ENCODE assay signal across 9 cellular contexts in the genomic region with DNA sequence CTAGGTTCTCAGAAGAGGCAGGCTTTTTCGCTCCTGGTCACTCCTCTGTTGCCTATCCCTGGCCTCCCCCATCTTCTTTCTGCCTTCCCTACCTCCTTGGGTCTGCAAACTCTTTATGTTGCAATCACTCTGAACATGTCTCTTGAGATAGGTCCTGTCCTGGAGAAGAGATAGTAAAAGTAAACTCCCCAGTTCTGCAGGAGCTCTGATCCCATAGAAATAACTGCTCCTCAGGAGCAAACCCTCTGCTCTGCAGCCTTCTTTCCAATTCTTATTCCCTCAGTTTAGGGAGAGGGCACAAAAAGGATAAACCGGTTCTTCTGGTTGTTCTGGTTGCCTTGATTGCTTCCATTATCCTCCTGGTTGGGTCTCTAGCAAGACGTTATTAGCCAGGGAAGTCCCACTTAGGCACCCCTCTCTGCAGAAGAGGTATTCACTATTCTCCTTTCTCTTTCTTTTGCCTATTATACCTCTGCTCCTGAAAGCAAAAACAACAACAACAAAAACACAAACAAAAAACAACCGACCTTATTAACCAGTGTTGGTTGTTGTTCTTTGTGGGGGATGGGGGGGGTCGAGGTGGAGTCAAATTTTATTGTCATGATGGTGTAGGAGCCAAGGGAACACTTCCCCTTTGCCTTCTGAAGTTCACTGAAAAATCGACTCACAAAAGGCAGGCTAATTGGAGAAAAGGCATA. TPM values are rescaled to one million over a fixed set of nuclear protein-coding genes. Genes with fewer than 3 reads are reported as not detected.
A peak's percentile ranks its signal among the peaks of the same experiment; 100 is the strongest.
DNase-seq lines count a peak whose midpoint lies in the region; ATAC-seq, FAIRE-seq and TF ChIP-seq lines count a peak whose summit lies in the region.
"Had no signal": no experiment of that assay in that cellular context is flagged by ENCODE, and none has a peak within 500 bp of the region (broad histone marks: within the 10 kb centered on the region; RNA-seq: fewer than 3 reads in every experiment).

No MANE protein-coding gene starts in this region.

- no peak for TF ChIP-seq RAD21 in GM12878 (IDR thresholded peaks at IDR 0.05; ENCODE audit: insufficient read depth, low read depth, low read length)

- intact Hi-C loops in GM12878 (cut with micrococcal nuclease; ENCODE audit: unreplicated experiment) (no loop called here), transverse colon (cut with DNase I; ENCODE audit: low total_unique reads) (no loop called here)

- TF ChIP-seq POLR2A in GM12878 (IDR thresholded peaks at IDR 0.05; ENCODE audit: low read depth, low read length) (no peak), transverse colon (IDR thresholded peaks at IDR 0.05) (no peak)

- H3K27ac ChIP-seq in GM12878 (ENCODE audit: control insufficient read depth, insufficient read depth) (peak overlapping the region; percentile 99), transverse colon (peak overlapping the region; percentile 93 to 96 (median 94))

- RAD21 ChIA-PET in GM12878 (lab: Charles Lee; ENCODE audit: unreplicated experiment) = interaction anchor here (0.7 to 2.7 kb wide), 3 partner anchors 29 to 172 kb away, joined by 3 to 27 read pairs (median 3); a partner anchor contains a TSS

- ATAC-seq in GM12878 (peak; percentile 10), GM21576 (IDR thresholded peaks at IDR 0.05; ENCODE audit: unreplicated experiment) (no peak), HG02973 (IDR thresholded peaks at IDR 0.05; ENCODE audit: unreplicated experiment) (no peak)

- BruUV-seq in GM12878 (replicated peaks; lab: Mats Ljungman, UMichigan) = no TSS peak

- peaks cover 24% of the 10 kb centered on the region; the same call in 1 of the 2 replicates for H3K9me3 ChIP-seq in Loucy (ENCODE audit: insufficient read depth, low read depth, low read length)
- H3K9me3 ChIP-seq in GM12878 (replicated peaks; ENCODE audit: control insufficient read depth, insufficient read depth, low read length) = peaks cover 2% of the 10 kb centered on the region; the same call in 2 of the 3 replicates
- H3K9me3 ChIP-seq in transverse colon = no peaks in the 10 kb centered on the region

- H2AFZ ChIP-seq in Loucy (ENCODE audit: low read length) = no peak overlapping the region
- no peak overlapping the region for H2AFZ ChIP-seq in GM12878 (ENCODE audit: control insufficient read depth, low read depth, low read length)

- TF ChIP-seq EP300 in GM12878 (IDR thresholded peaks at IDR 0.05; ENCODE audit: borderline replicate concordance in 1 of 2, control insufficient read depth in 1 of 2, low read depth in 2 of 2, low read length in 2 of 2) (no peak), transverse colon (IDR thresholded peaks at IDR 0.05; ENCODE audit: low read depth) (no peak)

- in situ Hi-C loops in GM12878 (cut with MboI) = no loop called here
- in situ Hi-C loops in transverse colon (cut with MboI; ENCODE audit: low pct_ligation_motif_present in 1 of 4, low pct_unique_long_range_greater_than_20kb in 1 of 4, low sequenced_read_pairs in 3 of 4) = no loop called here

- TF ChIP-seq CTCF in Loucy (conservative IDR thresholded peaks at IDR 0.05; ENCODE audit: low read length) (no peak), GM12878 (IDR thresholded peaks at IDR 0.05 in 2 of 3, conservative IDR thresholded peaks at IDR 0.05 in 1 of 3; ENCODE audit: control insufficient read depth in 2 of 3, extremely low read depth in 1 of 3, insufficient read depth in 1 of 3, low read depth in 3 of 3, low read length in 3 of 3) (no peak), transverse colon (IDR thresholded peaks at IDR 0.05) (no peak)

- peak overlapping the region; percentile 84 for H3K4me2 ChIP-seq in Loucy (ENCODE audit: low read depth, low read length, poor library complexity, severe bottlenecking)
- H3K4me2 ChIP-seq in GM12878 (ENCODE audit: control insufficient read depth, insufficient read depth) = peak overlapping the region; percentile 65

- H3K9me2 ChIP-seq in Loucy (replicated peaks; ENCODE audit: low read depth, low read length) = no peaks in the 10 kb centered on the region

- H4K20me1 ChIP-seq in Loucy (ENCODE audit: insufficient read depth, low read length, poor library complexity, severe bottlenecking) (peaks cover 6% of the 10 kb centered on the region), GM12878 (ENCODE audit: control insufficient read depth, insufficient read depth) (peaks cover 7% of the 10 kb centered on the region)

- H3K4me3 ChIP-seq in Loucy (ENCODE audit: low read length, poor library complexity, severe bottlenecking) (peak overlapping the region; percentile 85), GM12878 (peak overlapping the region; percentile 99), transverse colon (peak overlapping the region; percentile 42 to 65 (median 54))

- peaks cover 8% of the 10 kb centered on the region for H3F3A ChIP-seq in Loucy (ENCODE audit: low read depth)

- H3K79me2 ChIP-seq in Loucy (ENCODE audit: insufficient read depth, low read length) (peaks cover 49% of the 10 kb centered on the region), GM12878 (ENCODE audit: control insufficient read depth, insufficient read depth, low read length) (peaks cover 55% of the 10 kb centered on the region)

- WGBS in GM12878 (ENCODE audit: insufficient coverage, insufficient replicate concordance, low lambda C conversion rate, missing lambda C conversion rate) = 1% methylated on average over 6 of the region's 6 CpGs
- 0 to 3% methylated on average over 3 to 6 of the region's 6 CpGs for WGBS in transverse colon (ENCODE audit: low coverage in 1 of 2), 2 donors

- H3K36me3 ChIP-seq in Loucy (ENCODE audit: insufficient read depth, low read length) (no peaks in the 10 kb centered on the region), GM12878 (ENCODE audit: control insufficient read depth in 2 of 2, insufficient read depth in 2 of 2, low read length in 1 of 2) (peaks cover 5 to 29% of the 10 kb centered on the region in 2 experiments; a peak in 3 of 4 replicates), transverse colon (peaks cover 0 to 21% (median 7%) of the 10 kb centered on the region in 4 donors)

- SMC1A ChIA-PET in GM12878 (lab: Charles Lee; ENCODE audit: uncharacterized antibody, unreplicated experiment) = interaction anchor here (0.9 to 1.8 kb wide), 3 partner anchors 11 to 32 kb away, joined by 3 to 5 read pairs (median 4); no protein-coding TSS in a partner anchor

- H3K9ac ChIP-seq in Loucy (ENCODE audit: low read depth, low read length, poor library complexity, severe bottlenecking) (peak overlapping the region; percentile 89), GM12878 (ENCODE audit: control insufficient read depth, insufficient read depth, low read length) (peak overlapping the region; percentile 99)

- POLR2A ChIA-PET in GM12878 (lab: Charles Lee) = interaction anchor here (0.6 to 3.5 kb wide), 6 partner anchors 9 to 57 kb away, joined by 3 to 27 read pairs (median 6); a partner anchor contains a TSS

- FAIRE-seq in GM12878 (lab: Jason Lieb, UNC) = no peak

- peaks cover 60% of the 10 kb centered on the region for H3K4me1 ChIP-seq in Loucy (ENCODE audit: insufficient read depth, low read length, poor library complexity, severe bottlenecking)
- H3K4me1 ChIP-seq in GM12878 (ENCODE audit: control insufficient read depth, insufficient read depth, low read length) = peaks cover 36% of the 10 kb centered on the region
- peaks cover 25 to 63% (median 28%) of the 10 kb centered on the region in 4 donors for H3K4me1 ChIP-seq in transverse colon

- CTCF ChIA-PET in GM12878 (lab: Yijun Ruan, JAX) = interaction anchor here (0.6 to 5.3 kb wide), 6 partner anchors 9 to 187 kb away, joined by 3 to 62 read pairs (median 4); no protein-coding TSS in a partner anchor

- H3K27me3 ChIP-seq in Loucy (ENCODE audit: insufficient read depth, low read length, poor library complexity, severe bottlenecking) = no peaks in the 10 kb centered on the region
- H3K27me3 ChIP-seq in GM12878 (replicated peaks in 1 of 2; ENCODE audit: control insufficient read depth in 2 of 2, insufficient read depth in 2 of 2, low read length in 1 of 2) = no peaks in the 10 kb centered on the region
- H3K27me3 ChIP-seq in transverse colon = no peaks in the 10 kb centered on the region

- peak; percentile 22 for DNase-seq in COLO668 (lab: John Stamatoyannopoulos, UW; ENCODE audit: unreplicated experiment)
- DNase-seq in GM12878 (ENCODE audit: low read depth, low spot score) = no peak
- peak; percentile 23 for DNase-seq in kidney tubule cell (ENCODE audit: low spot score)
- no peak for DNase-seq in transverse colon
- DNase-seq in HPDE6-E6E7 (ENCODE audit: extremely low spot score) = no peak

RNA-seq across cellular contexts. Expression of a gene that starts 1.0 kb away (rescaled TPM):
- total RNA-seq in GM12878 (2013; cell fraction: nucleolus; rRNA removed) = 33.7 and 35.2 TPM in 2 replicates
- total RNA-seq in GM12878 (2014; rRNA removed) (10.4 and 11.6 TPM in 2 replicates), GM12878 (2014; rRNA removed; fragmentation: Illumina TruSeq; extraction: Trizol) (14.3 and 15.0 TPM in 2 replicates), GM12878 (2021) (12.3 and 13.0 TPM in 2 replicates), transverse colon (10 to 100 TPM in 2 of 4 donors, 1 to 10 TPM in 2; 9.4 to 14.4 (median 9.9) TPM)
- polyA plus RNA-seq in GM12878 (2011; ENCODE audit: low read depth) = 7.7 TPM
- polyA plus RNA-seq in GM12878 (2011; rRNA removed) (14.7 and 16.9 TPM in 2 replicates), GM12878 (2014; fragmentation: Illumina TruSeq; extraction: Trizol) (14.3 and 18.5 TPM in 2 replicates), GM12878 (2014; fragmentation: Nextera tagmentation; extraction: Ambion mirVana) (1 to 10 TPM; 4.5 to 5.9 TPM), GM12878 (2014; rRNA removed) (10.5 and 11.2 TPM in 2 replicates), GM12878 (2016; fragmentation: Nextera tagmentation; extraction: Ambion mirVana) (10 to 100 TPM in 1 of 2 experiments, 1 to 10 TPM in 1; 9.4 to 10.9 TPM)
- 8.1 and 9.5 TPM in 2 replicates for polyA plus RNA-seq in GM12878 (2011; cell fraction: cytosol; rRNA removed)
- polyA plus RNA-seq in GM12878 (2011; cell fraction: nucleus; rRNA removed) = 16.7 and 17.4 TPM in 2 replicates
- polyA plus RNA-seq in GM12878 (2012) = 8.6 and 9.8 TPM in 2 replicates
- 16.9 and 17.1 TPM in 2 replicates for polyA minus RNA-seq in GM12878 (2011; rRNA and poly(A)+ RNA removed)
- polyA minus RNA-seq in GM12878 (2011; cell fraction: cytosol; rRNA and poly(A)+ RNA removed) = 6.9 and 7.4 TPM in 2 replicates
- polyA minus RNA-seq in GM12878 (2011; cell fraction: nucleus; rRNA and poly(A)+ RNA removed) = 11.6 and 15.7 TPM in 2 replicates

RNA-seq across cellular contexts. Expression of a gene that starts 33.1 kb away (rescaled TPM):
- not detected in 2 replicates for total RNA-seq in GM12878 (2013; cell fraction: nucleolus; rRNA removed)
- total RNA-seq in GM12878 (2014; rRNA removed) = not detected in 2 replicates
- total RNA-seq in GM12878 (2014; rRNA removed; fragmentation: Illumina TruSeq; extraction: Trizol) = not detected in 2 replicates
- total RNA-seq in GM12878 (2021) = not detected in 2 replicates
- polyA plus RNA-seq in GM12878 (2011; ENCODE audit: low read depth) = not detected
- not detected in 2 replicates for polyA plus RNA-seq in GM12878 (2011; rRNA removed)
- polyA plus RNA-seq in GM12878 (2011; cell fraction: cytosol; rRNA removed) = not detected in 2 replicates
- polyA plus RNA-seq in GM12878 (2011; cell fraction: nucleus; rRNA removed) = not detected in 2 replicates
- not detected in 2 replicates for polyA plus RNA-seq in GM12878 (2012)
- not detected in 2 replicates for polyA plus RNA-seq in GM12878 (2014; fragmentation: Illumina TruSeq; extraction: Trizol)
- not detected for polyA plus RNA-seq in GM12878 (2014; fragmentation: Nextera tagmentation; extraction: Ambion mirVana)
- polyA plus RNA-seq in GM12878 (2014; rRNA removed) = not detected in 2 replicates
- not detected for polyA plus RNA-seq in GM12878 (2016; fragmentation: Nextera tagmentation; extraction: Ambion mirVana)
- not detected in 2 replicates for polyA minus RNA-seq in GM12878 (2011; rRNA and poly(A)+ RNA removed)
- not detected in 2 replicates for polyA minus RNA-seq in GM12878 (2011; cell fraction: cytosol; rRNA and poly(A)+ RNA removed)
- polyA minus RNA-seq in GM12878 (2011; cell fraction: nucleus; rRNA and poly(A)+ RNA removed) = not detected in 2 replicates
- not detected for total RNA-seq in transverse colon
- total RNA-seq: NCI-H460 had no signal

Comparison
In these comparisons a context has a peak if more than half of its experiments do, and no peak if none do; other contexts are left out.
1. DNase-seq: peak in COLO668 (single experiment) and kidney tubule cell (single experiment); none in GM12878 (single experiment), transverse colon (single experiment) and HPDE6-E6E7 (single experiment).
2. Peak in every context shown above with its lines, with median percentiles within 50 percentile points of each other: H3K4me3 ChIP-seq.